ENCODE assay signal across 32 cellular contexts in genomic region chr19:54123682-54124081, GRCh38. TPM values are rescaled to one million over a fixed set of nuclear protein-coding genes. Genes with fewer than 3 reads are reported as not detected.
DNase-seq lines count a peak whose midpoint lies in the region; FAIRE-seq and TF ChIP-seq lines count a peak whose summit lies in the region.
"Had no signal": no experiment of that assay in that cellular context is flagged by ENCODE, and none has a peak within 500 bp of the region (broad histone marks: within the 10 kb centered on the region; RNA-seq: fewer than 3 reads in every experiment).

No MANE protein-coding gene starts in this region.

- FAIRE-seq in kidney (lab: Jason Lieb, UNC) = no peak
- FAIRE-seq: A204.1, A549, D721Med had no signal

- peaks cover 45% of the 10 kb centered on the region for H3K36me3 Mint-ChIP-seq in nephron progenitor cell (ENCODE audit: low read depth)

- no peaks in the 10 kb centered on the region for H3K9me3 ChIP-seq in kidney (ENCODE audit: control insufficient read depth in 1 of 2, low read length in 2 of 2)
- H3K9me3 ChIP-seq: A549; BE2C; BLaER1; BLaER1 treated with 17β-estradiol and CSF1 and Interleukin-3, amounts not matched to agents 10 nM and 100 nM; Caco-2 had no signal

- no peaks in the 10 kb centered on the region for H3K4me1 Mint-ChIP-seq in nephron progenitor cell
- H3K4me1 Mint-ChIP-seq: B cell; CD14-positive monocyte; CD8-positive, alpha-beta memory T cell had no signal

- H3K9me3 Mint-ChIP-seq in nephron progenitor cell = no peaks in the 10 kb centered on the region
- H3K9me3 Mint-ChIP-seq: CD14-positive monocyte; CD4-positive, alpha-beta T cell; CD4-positive, CD25-positive, alpha-beta regulatory T cell; CD8-positive, alpha-beta memory T cell; CD8-positive, alpha-beta T cell had no signal

- DNase-seq in kidney = peak; percentile 66
- no peak for DNase-seq in nephron progenitor cell
- DNase-seq: 8988T; ACHN; AML-193; BE2C; C1 segment of cervical spinal cord; Caco-2; Calu3; CD4-positive, alpha-beta memory T cell; CD4-positive, alpha-beta T cell; CD4-positive, CD25-positive, alpha-beta regulatory T cell; CD8-positive, alpha-beta memory T cell; CD8-positive, alpha-beta T cell; COR-L47; DMS 273 treated with DMSO at 0.1 percent for 48 hours; DMS153; DMS53; DMS79; DMS79 treated with DMSO at 0.1 percent for 48 hours; DND-41; EL had no signal

- H3K9ac ChIP-seq in kidney (ENCODE audit: low read length in 2 of 2) = no peak overlapping the region
- H3K9ac ChIP-seq: BLaER1; BLaER1 treated with 17β-estradiol and CSF1 and Interleukin-3, amounts not matched to agents 10 nM and 100 nM had no signal

- intact Hi-C loops in kidney (cut with DNase I) = no loop called here

- H3K27ac Mint-ChIP-seq in nephron progenitor cell = no peak overlapping the region
- H3K27ac Mint-ChIP-seq: B cell; CD4-positive, alpha-beta memory T cell; CD4-positive, alpha-beta T cell; CD8-positive, alpha-beta memory T cell; CD8-positive, alpha-beta T cell had no signal

- no peak overlapping the region for H3K4me3 ChIP-seq in kidney (ENCODE audit: low read length in 2 of 2)
- H3K4me3 ChIP-seq: A549; BLaER1; BLaER1 treated with 17β-estradiol and CSF1 and Interleukin-3, amounts not matched to agents 10 nM and 100 nM had no signal

- H3K27ac ChIP-seq in kidney (ENCODE audit: low read depth in 2 of 2, low read length in 2 of 2) = no peak overlapping the region
- H3K27ac ChIP-seq: 22Rv1; A549; BLaER1; BLaER1 treated with 17β-estradiol and CSF1 and Interleukin-3, amounts not matched to agents 10 nM and 100 nM; C4-2B had no signal

- no peaks in the 10 kb centered on the region for H3K27me3 Mint-ChIP-seq in nephron progenitor cell (ENCODE audit: low read depth, poor library complexity)
- H3K27me3 Mint-ChIP-seq: B cell; CD4-positive, alpha-beta memory T cell; CD4-positive, alpha-beta T cell; CD4-positive, CD25-positive, alpha-beta regulatory T cell; CD8-positive, alpha-beta memory T cell had no signal

- no peaks in the 10 kb centered on the region for H3K4me1 ChIP-seq in kidney (ENCODE audit: control insufficient read depth in 1 of 2, insufficient read depth in 1 of 2, low read depth in 1 of 2, low read length in 2 of 2)
- H3K4me1 ChIP-seq: A549; BE2C; BLaER1; BLaER1 treated with 17β-estradiol and CSF1 and Interleukin-3, amounts not matched to agents 10 nM and 100 nM; Caco-2 had no signal

- TF ChIP-seq CTCF in kidney (IDR thresholded peaks at IDR 0.05; ENCODE audit: borderline replicate concordance, extremely low read depth, insufficient read depth) (no peak), nephron progenitor cell (IDR thresholded peaks at IDR 0.05) (no peak)

- H3K4me3 Mint-ChIP-seq in nephron progenitor cell = no peak overlapping the region
- H3K4me3 Mint-ChIP-seq: B cell; CD4-positive, alpha-beta memory T cell; CD4-positive, alpha-beta T cell; CD4-positive, CD25-positive, alpha-beta regulatory T cell; CD8-positive, alpha-beta memory T cell; CD8-positive, alpha-beta T cell had no signal

- H3K36me3 ChIP-seq in kidney (ENCODE audit: control insufficient read depth in 1 of 2, insufficient read depth in 2 of 2, low read length in 2 of 2) = peaks cover 39 to 41% of the 10 kb centered on the region in 2 donors

RNA-seq across cellular contexts. Expression of gene PRPF31, which starts 8.1 kb away (rescaled TPM):
- 57.2 TPM for total RNA-seq in kidney
- polyA plus RNA-seq in kidney (ENCODE audit: insufficient read depth, low read depth, low replicate concordance) = 55.9 TPM

RNA-seq across cellular contexts. Expression of gene TFPT, which starts 8.2 kb away (rescaled TPM):
- total RNA-seq in kidney = 19.2 TPM
- polyA plus RNA-seq in kidney (ENCODE audit: insufficient read depth, low read depth, low replicate concordance) = 31.6 TPM

RNA-seq across cellular contexts. Expression of gene CNOT3, which starts 13.9 kb away (rescaled TPM):
- total RNA-seq in kidney = 38.1 TPM
- 30.8 TPM for polyA plus RNA-seq in kidney (ENCODE audit: insufficient read depth, low read depth, low replicate concordance)

RNA-seq across cellular contexts. Expression of gene NDUFA3, which starts 21.0 kb away (rescaled TPM):
- 132 TPM for total RNA-seq in kidney
- 1,006 TPM for polyA plus RNA-seq in kidney (ENCODE audit: insufficient read depth, low read depth, low replicate concordance)

RNA-seq across cellular contexts. Expression of gene OSCAR, which starts 23.1 kb away (rescaled TPM):
- total RNA-seq in kidney = 5.1 TPM
- polyA plus RNA-seq in kidney (ENCODE audit: insufficient read depth, low read depth, low replicate concordance) = 0.77 TPM
- total RNA-seq: A172; B cell; Caco-2; CD4-positive, CD25-positive, alpha-beta regulatory T cell had no signal
